In genomic region chr6:57046332-57047256, GRCh38 we compare ENCODE assay signal across 1 cellular context.
TF ChIP-seq lines count a peak whose summit lies in the region.
"Not testable (repeated sequence)": the region's sequence is repeated elsewhere in the genome, so short reads cannot be mapped to it uniquely, and the experiment has no call there.

TSS of gene KIAA1586 (plus strand) at chr6:57046693. CDS start at chr6:57046756, 63 bp downstream.

TF ChIP-seq in HepG2, 621 proteins besides CTCF, POLR2A, EP300 and RAD21 (continued from another document and continues in another):
- TF ChIP-seq MTA1 (CRISPR knock-in tag; IDR thresholded peaks at IDR 0.05; ENCODE audit: borderline replicate concordance) = peak; percentile 93
- peak; percentile 81 for TF ChIP-seq ZFY (CRISPR knock-in tag; IDR thresholded peaks at IDR 0.05)
- peak; percentile 41; the same call in 1 of the 2 replicates for TF ChIP-seq ZNF205 (CRISPR knock-in tag; IDR thresholded peaks at IDR 0.05)
- TF ChIP-seq ZNF264 (CRISPR knock-in tag; IDR thresholded peaks at IDR 0.05) = peak; percentile 19; the same call in 1 of the 2 replicates
- TF ChIP-seq ZNF564 (CRISPR knock-in tag; IDR thresholded peaks at IDR 0.05) = peak; percentile 82; the same call in 1 of the 2 replicates
- TF ChIP-seq PHF21A (CRISPR knock-in tag; IDR thresholded peaks at IDR 0.05) = peak; percentile 88
- peak; percentile 86 for TF ChIP-seq DMAP1 (CRISPR knock-in tag; IDR thresholded peaks at IDR 0.05)
- peak; percentile 73 for TF ChIP-seq RBM39 (IDR thresholded peaks at IDR 0.05; ENCODE audit: low read depth, low read length, poor library complexity, severe bottlenecking)
- peak; percentile 41; the same call in 1 of the 2 replicates for TF ChIP-seq MIXL1 (CRISPR knock-in tag; IDR thresholded peaks at IDR 0.05)
- TF ChIP-seq HES4 (CRISPR knock-in tag; IDR thresholded peaks at IDR 0.05; ENCODE audit: borderline replicate concordance) = peak; percentile 33; the same call in 1 of the 2 replicates
- TF ChIP-seq ETV5 (CRISPR knock-in tag; IDR thresholded peaks at IDR 0.05; ENCODE audit: borderline replicate concordance) = peak; percentile 73; the same call in 1 of the 2 replicates
- TF ChIP-seq YY1 (IDR thresholded peaks at IDR 0.05; ENCODE audit: insufficient read depth, insufficient replicate concordance, low read depth, low read length) = peak; percentile 76
- peak; percentile 83 for TF ChIP-seq ZHX1 (CRISPR knock-in tag; IDR thresholded peaks at IDR 0.05; ENCODE audit: low read depth)
- TF ChIP-seq KAT8 (CRISPR knock-in tag; IDR thresholded peaks at IDR 0.05) = peak; percentile 87
- TF ChIP-seq ZBTB20 (CRISPR knock-in tag; IDR thresholded peaks at IDR 0.05; ENCODE audit: borderline replicate concordance, low read depth) = peak; percentile 60; the same call in 1 of the 2 replicates
- TF ChIP-seq IKZF5 (CRISPR knock-in tag; IDR thresholded peaks at IDR 0.05) = peak; percentile 77; the same call in 1 of the 2 replicates
- peak; percentile 91 for TF ChIP-seq ARNT2 (CRISPR knock-in tag; IDR thresholded peaks at IDR 0.05; ENCODE audit: low read depth)
- TF ChIP-seq HINFP (CRISPR knock-in tag; IDR thresholded peaks at IDR 0.05; ENCODE audit: low read depth) = peak; percentile 93
- peak; percentile 85; the same call in 1 of the 2 replicates for TF ChIP-seq ARID4A (CRISPR knock-in tag; IDR thresholded peaks at IDR 0.05; ENCODE audit: borderline replicate concordance)
- TF ChIP-seq KDM2A (CRISPR knock-in tag; IDR thresholded peaks at IDR 0.05; ENCODE audit: borderline replicate concordance, low read depth) = peak; percentile 90
- peak; percentile 91 for TF ChIP-seq ZNF143 (CRISPR knock-in tag; IDR thresholded peaks at IDR 0.05)
- 0 out of 2 replicates have a peak, but pooled peaks have one; percentile 29 for TF ChIP-seq ZSCAN31 (CRISPR knock-in tag; IDR thresholded peaks at IDR 0.05; ENCODE audit: low read depth)
- peak; percentile 95 for TF ChIP-seq HMGXB3 (CRISPR knock-in tag; IDR thresholded peaks at IDR 0.05; ENCODE audit: borderline replicate concordance)
- peak; percentile 95 for TF ChIP-seq ATF7-NPFF (CRISPR knock-in tag; IDR thresholded peaks at IDR 0.05; ENCODE audit: low read depth)
- TF ChIP-seq ZNF878 (CRISPR knock-in tag; IDR thresholded peaks at IDR 0.05) = peak; percentile 91; the same call in 1 of the 2 replicates
- TF ChIP-seq FOXP1 (IDR thresholded peaks at IDR 0.05) = not testable (repeated sequence)
- TF ChIP-seq FOXP1 (CRISPR knock-in tag; IDR thresholded peaks at IDR 0.05) = 0 out of 2 replicates have a peak, but pooled peaks have one; percentile 21
- TF ChIP-seq ZNF335 (CRISPR knock-in tag; IDR thresholded peaks at IDR 0.05) = peak; percentile 55; the same call in 1 of the 2 replicates
- TF ChIP-seq KMT2B (CRISPR knock-in tag; IDR thresholded peaks at IDR 0.05) = peak; percentile 91
- TF ChIP-seq MAX (IDR thresholded peaks at IDR 0.05) = peak; percentile 90; the same call in 1 of the 2 replicates
- TF ChIP-seq HBP1 (CRISPR knock-in tag; IDR thresholded peaks at IDR 0.05; ENCODE audit: low read depth) = peak; percentile 72; the same call in 1 of the 2 replicates
- peak; percentile 90 for TF ChIP-seq ZBTB7A (CRISPR knock-in tag; IDR thresholded peaks at IDR 0.05)
- TF ChIP-seq BATF2 (CRISPR knock-in tag; IDR thresholded peaks at IDR 0.05) = peak; percentile 93
- peak; percentile 92; the same call in 1 of the 2 replicates for TF ChIP-seq POGK (CRISPR knock-in tag; conservative IDR thresholded peaks at IDR 0.05)
- 0 out of 2 replicates have a peak, but pooled peaks have one; percentile 74 for TF ChIP-seq PCBP1 (IDR thresholded peaks at IDR 0.05; ENCODE audit: borderline replicate concordance, low read depth, low read length)
- peak; percentile 92 for TF ChIP-seq REL (CRISPR knock-in tag; conservative IDR thresholded peaks at IDR 0.05)
- TF ChIP-seq NFE2 (CRISPR knock-in tag; IDR thresholded peaks at IDR 0.05) = 0 out of 2 replicates have a peak, but pooled peaks have one; percentile 23
- peak; percentile 87; the same call in 1 of the 2 replicates for TF ChIP-seq ZNF276 (CRISPR knock-in tag; IDR thresholded peaks at IDR 0.05; ENCODE audit: low read depth)
